ENCODE assay signal across 10 cellular contexts in the genomic region with DNA sequence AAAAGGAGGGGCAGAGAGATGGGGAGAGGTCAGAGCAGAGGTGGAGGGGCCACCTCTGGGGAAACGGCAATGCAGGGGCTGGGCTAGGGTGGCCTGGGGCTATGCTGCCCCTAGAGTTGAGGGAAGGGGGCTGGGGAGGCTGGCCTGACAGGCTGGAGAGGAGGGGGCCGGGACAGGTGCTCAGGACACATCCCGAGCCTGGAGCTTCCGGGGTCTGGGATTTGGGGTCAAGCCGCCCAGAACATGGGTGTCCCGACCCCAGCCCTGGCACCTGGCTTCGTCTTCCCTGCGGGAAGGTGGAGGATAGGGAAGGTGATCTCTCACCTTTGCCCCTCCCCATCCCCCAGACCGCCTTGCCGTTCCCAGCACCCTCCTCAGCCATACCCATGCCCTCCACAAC. TPM values are rescaled to one million over a fixed set of nuclear protein-coding genes. Genes with fewer than 3 reads are reported as not detected.
DNase-seq lines count a peak whose midpoint lies in the region; ATAC-seq and TF ChIP-seq lines count a peak whose summit lies in the region.
"Had no signal": no experiment of that assay in that cellular context is flagged by ENCODE, and none has a peak within 500 bp of the region (broad histone marks: within the 10 kb centered on the region; RNA-seq: fewer than 3 reads in every experiment).

No MANE protein-coding gene starts in this region.

- ATAC-seq in naive thymus-derived CD4-positive, alpha-beta T cell, result no peak
- ATAC-seq in upper lobe of left lung (ENCODE audit: low FRiP score in 2 of 2), result no peak

- H3K27ac ChIP-seq in coronary artery, result peak overlapping the region; percentile 47 to 84
- peak overlapping the region; percentile 91 for H3K27ac ChIP-seq in naive thymus-derived CD4-positive, alpha-beta T cell (ENCODE audit: low read depth, low read length)
- peak overlapping the region; percentile 74 to 88 (median 78) for H3K27ac ChIP-seq in upper lobe of left lung
- H3K27ac ChIP-seq: SJCRH30 had no signal

- peaks cover 55% of the 10 kb centered on the region for H3K4me1 Mint-ChIP-seq in activated naive CD4-positive, alpha-beta T cell treated with anti-CD3 and anti-CD28 coated beads, Interleukin-2, amount 10 ng/mL, durations not matched to agents 7 days and 5 days
- peaks cover 16 to 69% (median 45%) of the 10 kb centered on the region in 7 donors for H3K4me1 Mint-ChIP-seq in naive thymus-derived CD4-positive, alpha-beta T cell

- no peak for TF ChIP-seq EP300 in upper lobe of left lung (IDR thresholded peaks at IDR 0.05)

- WGBS in upper lobe of left lung, 2 donors, result 41 to 69% methylated on average over 3 to 10 of the region's 10 CpGs

- intact Hi-C loops in naive thymus-derived CD4-positive, alpha-beta T cell (cut with micrococcal nuclease), result loop anchor here (1.0 to 5.0 kb wide), 5 partner anchors 12 to 48 kb away; no protein-coding TSS in a partner anchor

- peak overlapping the region; percentile 96 for H3K27ac Mint-ChIP-seq in activated naive CD4-positive, alpha-beta T cell treated with anti-CD3 and anti-CD28 coated beads, Interleukin-2, amount 10 ng/mL, durations not matched to agents 7 days and 5 days
- peak overlapping the region; percentile 95 to 99 (median 99) for H3K27ac Mint-ChIP-seq in naive thymus-derived CD4-positive, alpha-beta T cell

- TF ChIP-seq CTCF in coronary artery (IDR thresholded peaks at IDR 0.05) (no peak), upper lobe of left lung (IDR thresholded peaks at IDR 0.05) (no peak)

- DNase-seq in activated naive CD4-positive, alpha-beta T cell treated with anti-CD3 and anti-CD28 coated beads, Interleukin-2, amount 10 ng/mL, durations not matched to agents 7 days and 5 days, result no peak
- no peak for DNase-seq in activated naive CD4-positive, alpha-beta T cell (lab: John Stamatoyannopoulos, UW)
- DNase-seq in coronary artery (ENCODE audit: low spot score) (no peak), upper lobe of left lung (no peak), amygdala (lab: John Stamatoyannopoulos, UW) (no peak), HuH-7 (ENCODE audit: low spot score) (no peak), UCSD-AML1 (lab: John Stamatoyannopoulos, UW; ENCODE audit: unreplicated experiment) (no peak)
- no peak for DNase-seq in naive thymus-derived CD4-positive, alpha-beta T cell
- DNase-seq: NCI-H1694 treated with DMSO at 0.1 percent for 48 hours, SJCRH30 had no signal

- H3K9me3 Mint-ChIP-seq in activated naive CD4-positive, alpha-beta T cell treated with anti-CD3 and anti-CD28 coated beads, Interleukin-2, amount 10 ng/mL, durations not matched to agents 7 days and 5 days, result no peaks in the 10 kb centered on the region
- peaks cover 0 to 8% (median 0%) of the 10 kb centered on the region in 11 donors for H3K9me3 Mint-ChIP-seq in naive thymus-derived CD4-positive, alpha-beta T cell

- H3K36me3 ChIP-seq in naive thymus-derived CD4-positive, alpha-beta T cell (ENCODE audit: control insufficient read depth in 2 of 3, insufficient read depth in 3 of 3, low read length in 3 of 3), result peaks cover 0 to 20% (median 4%) of the 10 kb centered on the region in 3 experiments
- peaks cover 0 to 13% (median 10%) of the 10 kb centered on the region in 4 donors for H3K36me3 ChIP-seq in upper lobe of left lung
- H3K36me3 ChIP-seq: SJCRH30 had no signal

- peak overlapping the region; percentile 81 for H3K4me3 Mint-ChIP-seq in activated naive CD4-positive, alpha-beta T cell treated with anti-CD3 and anti-CD28 coated beads, Interleukin-2, amount 10 ng/mL, durations not matched to agents 7 days and 5 days
- H3K4me3 Mint-ChIP-seq in naive thymus-derived CD4-positive, alpha-beta T cell, result peak overlapping the region; percentile 82 to 95 (median 88)

- CTCF ChIA-PET in activated naive CD4-positive, alpha-beta T cell treated with anti-CD3 and anti-CD28 coated beads, Interleukin-2, amount 10 ng/mL, durations not matched to agents 7 days and 5 days (lab: Charles Lee), result interaction anchor here (1.0 to 2.0 kb wide), 4 partner anchors 9 to 323 kb away, joined by 3 to 11 read pairs (median 4); a partner anchor contains a TSS
- CTCF ChIA-PET in naive thymus-derived CD4-positive, alpha-beta T cell (lab: Charles Lee), result interaction anchor here (1.1 to 2.6 kb wide), 3 partner anchors 9 to 199 kb away, joined by 3 to 14 read pairs (median 9); a partner anchor contains a TSS

- POLR2A ChIA-PET in naive thymus-derived CD4-positive, alpha-beta T cell (lab: Charles Lee), result interaction anchor here (0.8 to 3.6 kb wide), 10 partner anchors 9 to 368 kb away, joined by 3 to 22 read pairs (median 6); a partner anchor contains a TSS

- no peaks in the 10 kb centered on the region for H3K27me3 Mint-ChIP-seq in activated naive CD4-positive, alpha-beta T cell treated with anti-CD3 and anti-CD28 coated beads, Interleukin-2, amount 10 ng/mL, durations not matched to agents 7 days and 5 days
- no peaks in the 10 kb centered on the region for H3K27me3 Mint-ChIP-seq in naive thymus-derived CD4-positive, alpha-beta T cell

- no peak for TF ChIP-seq POLR2A in upper lobe of left lung (IDR thresholded peaks at IDR 0.05)

- H3K9me3 ChIP-seq in naive thymus-derived CD4-positive, alpha-beta T cell (ENCODE audit: control insufficient read depth in 2 of 3, low read length in 3 of 3), result no peaks in the 10 kb centered on the region
- no peaks in the 10 kb centered on the region for H3K9me3 ChIP-seq in upper lobe of left lung
- H3K9me3 ChIP-seq: SJCRH30 had no signal

- peaks cover 23 to 30% of the 10 kb centered on the region in 2 donors for H3K4me1 ChIP-seq in naive thymus-derived CD4-positive, alpha-beta T cell (ENCODE audit: control insufficient read depth in 2 of 2, insufficient read depth in 2 of 2, low read length in 2 of 2)
- peaks cover 35 to 40% (median 37%) of the 10 kb centered on the region in 4 donors for H3K4me1 ChIP-seq in upper lobe of left lung
- H3K4me1 ChIP-seq: SJCRH30 had no signal

- peak overlapping the region; percentile 58 for H3K4me3 ChIP-seq in coronary artery
- peak overlapping the region; percentile 61 for H3K4me3 ChIP-seq in naive thymus-derived CD4-positive, alpha-beta T cell (ENCODE audit: low read length)
- peak overlapping the region in 2 of 4 donors; percentile 24 to 31 for H3K4me3 ChIP-seq in upper lobe of left lung
- H3K4me3 ChIP-seq: SJCRH30 had no signal

- no peaks in the 10 kb centered on the region for H3K27me3 ChIP-seq in naive thymus-derived CD4-positive, alpha-beta T cell (ENCODE audit: control insufficient read depth in 2 of 2, insufficient read depth in 2 of 2, low read length in 2 of 2)
- H3K27me3 ChIP-seq in upper lobe of left lung, result no peaks in the 10 kb centered on the region
- H3K27me3 ChIP-seq: SJCRH30 had no signal

- peaks cover 8% of the 10 kb centered on the region for H3K36me3 Mint-ChIP-seq in activated naive CD4-positive, alpha-beta T cell treated with anti-CD3 and anti-CD28 coated beads, Interleukin-2, amount 10 ng/mL, durations not matched to agents 7 days and 5 days
- peaks cover 0 to 12% (median 5%) of the 10 kb centered on the region in 5 donors for H3K36me3 Mint-ChIP-seq in naive thymus-derived CD4-positive, alpha-beta T cell

RNA-seq across cellular contexts. Expression of a gene that starts 12.6 kb away (rescaled TPM):
- total RNA-seq in naive thymus-derived CD4-positive, alpha-beta T cell, result 10 to 100 TPM in 1 of 5 experiments, 1 to 10 TPM in 3, under 1 TPM in 1; 0.98 to 79.0 (median 2.1) TPM
- polyA plus RNA-seq in naive thymus-derived CD4-positive, alpha-beta T cell, result 1 to 10 TPM; 2.4 to 4.5 TPM
- 1 to 10 TPM; 1.2 to 4.9 (median 3.0) TPM for total RNA-seq in upper lobe of left lung

RNA-seq across cellular contexts. Expression of a gene that starts 31.4 kb away (rescaled TPM):
- total RNA-seq in naive thymus-derived CD4-positive, alpha-beta T cell, result 100 to 1,000 TPM in 1 of 5 experiments, 10 to 100 TPM in 4; 41.3 to 101 (median 63.1) TPM
- polyA plus RNA-seq in naive thymus-derived CD4-positive, alpha-beta T cell, result 1 to 10 TPM; 1.9 to 2.2 TPM
- 100 to 1,000 TPM in 1 of 6 donors, 10 to 100 TPM in 5; 24.1 to 107 (median 51.7) TPM for total RNA-seq in upper lobe of left lung

RNA-seq across cellular contexts. Expression of a gene that starts 57.0 kb away (rescaled TPM):
- total RNA-seq in naive thymus-derived CD4-positive, alpha-beta T cell, result 10 to 100 TPM; 12.4 to 39.4 (median 37.8) TPM
- polyA plus RNA-seq in naive thymus-derived CD4-positive, alpha-beta T cell, result 1 to 10 TPM in 1 of 2 donors, under 1 TPM in 1; 0.72 to 3.0 TPM
- 10 to 100 TPM; 23.5 to 33.2 (median 27.4) TPM for total RNA-seq in upper lobe of left lung

RNA-seq across cellular contexts. Expression of a gene that starts 58.5 kb away (rescaled TPM):
- 10 to 100 TPM; 32.6 to 87.3 (median 62.5) TPM for total RNA-seq in naive thymus-derived CD4-positive, alpha-beta T cell
- 1 to 10 TPM; 3.0 to 4.0 TPM for polyA plus RNA-seq in naive thymus-derived CD4-positive, alpha-beta T cell
- total RNA-seq in upper lobe of left lung, result 10 to 100 TPM; 17.8 to 62.8 (median 37.0) TPM
